Comparison of ENCODE assay signal across 2 cellular contexts in the genomic region with DNA sequence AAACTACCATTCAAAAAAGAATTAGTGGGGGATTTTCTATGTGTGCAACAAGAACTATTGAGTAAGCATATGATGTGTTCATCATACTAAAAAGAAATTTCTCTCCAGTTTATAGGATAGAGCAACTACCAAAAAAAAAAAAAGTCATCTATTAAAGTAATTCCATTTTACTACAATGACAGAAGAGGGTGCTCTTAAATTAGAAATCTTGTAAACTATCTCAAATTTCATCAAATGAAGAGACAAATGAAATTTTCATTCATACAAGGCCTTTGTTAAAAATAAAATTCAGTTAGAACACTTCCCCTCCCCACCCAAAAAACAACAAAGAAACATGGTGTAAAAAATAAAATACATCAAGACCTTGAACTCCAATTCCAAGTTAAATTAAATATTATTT.
TF ChIP-seq lines count a peak whose summit lies in the region.

No MANE protein-coding gene starts in this region.

TF ChIP-seq in liver, 16 proteins besides CTCF, POLR2A, EP300 and RAD21 (continued from another document):
- TF ChIP-seq, protein P1, sequence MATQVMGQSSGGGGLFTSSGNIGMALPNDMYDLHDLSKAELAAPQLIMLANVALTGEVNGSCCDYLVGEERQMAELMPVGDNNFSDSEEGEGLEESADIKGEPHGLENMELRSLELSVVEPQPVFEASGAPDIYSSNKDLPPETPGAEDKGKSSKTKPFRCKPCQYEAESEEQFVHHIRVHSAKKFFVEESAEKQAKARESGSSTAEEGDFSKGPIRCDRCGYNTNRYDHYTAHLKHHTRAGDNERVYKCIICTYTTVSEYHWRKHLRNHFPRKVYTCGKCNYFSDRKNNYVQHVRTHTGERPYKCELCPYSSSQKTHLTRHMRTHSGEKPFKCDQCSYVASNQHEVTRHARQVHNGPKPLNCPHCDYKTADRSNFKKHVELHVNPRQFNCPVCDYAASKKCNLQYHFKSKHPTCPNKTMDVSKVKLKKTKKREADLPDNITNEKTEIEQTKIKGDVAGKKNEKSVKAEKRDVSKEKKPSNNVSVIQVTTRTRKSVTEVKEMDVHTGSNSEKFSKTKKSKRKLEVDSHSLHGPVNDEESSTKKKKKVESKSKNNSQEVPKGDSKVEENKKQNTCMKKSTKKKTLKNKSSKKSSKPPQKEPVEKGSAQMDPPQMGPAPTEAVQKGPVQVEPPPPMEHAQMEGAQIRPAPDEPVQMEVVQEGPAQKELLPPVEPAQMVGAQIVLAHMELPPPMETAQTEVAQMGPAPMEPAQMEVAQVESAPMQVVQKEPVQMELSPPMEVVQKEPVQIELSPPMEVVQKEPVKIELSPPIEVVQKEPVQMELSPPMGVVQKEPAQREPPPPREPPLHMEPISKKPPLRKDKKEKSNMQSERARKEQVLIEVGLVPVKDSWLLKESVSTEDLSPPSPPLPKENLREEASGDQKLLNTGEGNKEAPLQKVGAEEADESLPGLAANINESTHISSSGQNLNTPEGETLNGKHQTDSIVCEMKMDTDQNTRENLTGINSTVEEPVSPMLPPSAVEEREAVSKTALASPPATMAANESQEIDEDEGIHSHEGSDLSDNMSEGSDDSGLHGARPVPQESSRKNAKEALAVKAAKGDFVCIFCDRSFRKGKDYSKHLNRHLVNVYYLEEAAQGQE (IDR thresholded peaks at IDR 0.05): no peak
- TF ChIP-seq, protein P2, sequence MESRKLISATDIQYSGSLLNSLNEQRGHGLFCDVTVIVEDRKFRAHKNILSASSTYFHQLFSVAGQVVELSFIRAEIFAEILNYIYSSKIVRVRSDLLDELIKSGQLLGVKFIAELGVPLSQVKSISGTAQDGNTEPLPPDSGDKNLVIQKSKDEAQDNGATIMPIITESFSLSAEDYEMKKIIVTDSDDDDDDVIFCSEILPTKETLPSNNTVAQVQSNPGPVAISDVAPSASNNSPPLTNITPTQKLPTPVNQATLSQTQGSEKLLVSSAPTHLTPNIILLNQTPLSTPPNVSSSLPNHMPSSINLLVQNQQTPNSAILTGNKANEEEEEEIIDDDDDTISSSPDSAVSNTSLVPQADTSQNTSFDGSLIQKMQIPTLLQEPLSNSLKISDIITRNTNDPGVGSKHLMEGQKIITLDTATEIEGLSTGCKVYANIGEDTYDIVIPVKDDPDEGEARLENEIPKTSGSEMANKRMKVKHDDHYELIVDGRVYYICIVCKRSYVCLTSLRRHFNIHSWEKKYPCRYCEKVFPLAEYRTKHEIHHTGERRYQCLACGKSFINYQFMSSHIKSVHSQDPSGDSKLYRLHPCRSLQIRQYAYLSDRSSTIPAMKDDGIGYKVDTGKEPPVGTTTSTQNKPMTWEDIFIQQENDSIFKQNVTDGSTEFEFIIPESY (IDR thresholded peaks at IDR 0.05): no peak
- TF ChIP-seq NR2F2 (IDR thresholded peaks at IDR 0.05): no peak

TF ChIP-seq in HepG2, 621 proteins besides CTCF, POLR2A, EP300 and RAD21 (continued from another document):
- TF ChIP-seq, protein P3, sequence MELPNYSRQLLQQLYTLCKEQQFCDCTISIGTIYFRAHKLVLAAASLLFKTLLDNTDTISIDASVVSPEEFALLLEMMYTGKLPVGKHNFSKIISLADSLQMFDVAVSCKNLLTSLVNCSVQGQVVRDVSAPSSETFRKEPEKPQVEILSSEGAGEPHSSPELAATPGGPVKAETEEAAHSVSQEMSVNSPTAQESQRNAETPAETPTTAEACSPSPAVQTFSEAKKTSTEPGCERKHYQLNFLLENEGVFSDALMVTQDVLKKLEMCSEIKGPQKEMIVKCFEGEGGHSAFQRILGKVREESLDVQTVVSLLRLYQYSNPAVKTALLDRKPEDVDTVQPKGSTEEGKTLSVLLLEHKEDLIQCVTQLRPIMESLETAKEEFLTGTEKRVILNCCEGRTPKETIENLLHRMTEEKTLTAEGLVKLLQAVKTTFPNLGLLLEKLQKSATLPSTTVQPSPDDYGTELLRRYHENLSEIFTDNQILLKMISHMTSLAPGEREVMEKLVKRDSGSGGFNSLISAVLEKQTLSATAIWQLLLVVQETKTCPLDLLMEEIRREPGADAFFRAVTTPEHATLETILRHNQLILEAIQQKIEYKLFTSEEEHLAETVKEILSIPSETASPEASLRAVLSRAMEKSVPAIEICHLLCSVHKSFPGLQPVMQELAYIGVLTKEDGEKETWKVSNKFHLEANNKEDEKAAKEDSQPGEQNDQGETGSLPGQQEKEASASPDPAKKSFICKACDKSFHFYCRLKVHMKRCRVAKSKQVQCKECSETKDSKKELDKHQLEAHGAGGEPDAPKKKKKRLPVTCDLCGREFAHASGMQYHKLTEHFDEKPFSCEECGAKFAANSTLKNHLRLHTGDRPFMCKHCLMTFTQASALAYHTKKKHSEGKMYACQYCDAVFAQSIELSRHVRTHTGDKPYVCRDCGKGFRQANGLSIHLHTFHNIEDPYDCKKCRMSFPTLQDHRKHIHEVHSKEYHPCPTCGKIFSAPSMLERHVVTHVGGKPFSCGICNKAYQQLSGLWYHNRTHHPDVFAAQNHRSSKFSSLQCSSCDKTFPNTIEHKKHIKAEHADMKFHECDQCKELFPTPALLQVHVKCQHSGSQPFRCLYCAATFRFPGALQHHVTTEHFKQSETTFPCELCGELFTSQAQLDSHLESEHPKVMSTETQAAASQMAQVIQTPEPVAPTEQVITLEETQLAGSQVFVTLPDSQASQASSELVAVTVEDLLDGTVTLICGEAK (IDR thresholded peaks at IDR 0.05): no peak
- TF ChIP-seq, protein P3 (CRISPR knock-in tag; IDR thresholded peaks at IDR 0.05): no peak
- TF ChIP-seq TCF7 (IDR thresholded peaks at IDR 0.05; ENCODE audit: low read depth): no peak
- no peak for TF ChIP-seq ZNF746 (CRISPR knock-in tag; IDR thresholded peaks at IDR 0.05)
- TF ChIP-seq, protein P4, sequence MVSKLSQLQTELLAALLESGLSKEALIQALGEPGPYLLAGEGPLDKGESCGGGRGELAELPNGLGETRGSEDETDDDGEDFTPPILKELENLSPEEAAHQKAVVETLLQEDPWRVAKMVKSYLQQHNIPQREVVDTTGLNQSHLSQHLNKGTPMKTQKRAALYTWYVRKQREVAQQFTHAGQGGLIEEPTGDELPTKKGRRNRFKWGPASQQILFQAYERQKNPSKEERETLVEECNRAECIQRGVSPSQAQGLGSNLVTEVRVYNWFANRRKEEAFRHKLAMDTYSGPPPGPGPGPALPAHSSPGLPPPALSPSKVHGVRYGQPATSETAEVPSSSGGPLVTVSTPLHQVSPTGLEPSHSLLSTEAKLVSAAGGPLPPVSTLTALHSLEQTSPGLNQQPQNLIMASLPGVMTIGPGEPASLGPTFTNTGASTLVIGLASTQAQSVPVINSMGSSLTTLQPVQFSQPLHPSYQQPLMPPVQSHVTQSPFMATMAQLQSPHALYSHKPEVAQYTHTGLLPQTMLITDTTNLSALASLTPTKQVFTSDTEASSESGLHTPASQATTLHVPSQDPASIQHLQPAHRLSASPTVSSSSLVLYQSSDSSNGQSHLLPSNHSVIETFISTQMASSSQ (IDR thresholded peaks at IDR 0.05; ENCODE audit: low read depth): no peak
- TF ChIP-seq, protein P4 (CRISPR knock-in tag; IDR thresholded peaks at IDR 0.05; ENCODE audit: borderline replicate concordance): no peak
- TF ChIP-seq, protein P5, sequence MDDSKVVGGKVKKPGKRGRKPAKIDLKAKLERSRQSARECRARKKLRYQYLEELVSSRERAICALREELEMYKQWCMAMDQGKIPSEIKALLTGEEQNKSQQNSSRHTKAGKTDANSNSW (CRISPR knock-in tag; IDR thresholded peaks at IDR 0.05; ENCODE audit: borderline replicate concordance): no peak
TF ChIP-seq in HepG2: peak in this region for 0.
